Comparison of ENCODE assay signal across 1 cellular context in genomic region chr19:11505504-11506100, GRCh38.
A peak's percentile ranks its signal among the peaks of the same experiment; 100 is the strongest.
TF ChIP-seq lines count a peak whose summit lies in the region.

TSS of gene ZNF653 (minus strand) at chr19:11505839. CDS start at chr19:11505786, 53 bp downstream.

TF ChIP-seq in K562, 482 proteins besides CTCF, POLR2A, EP300 and RAD21 (continued from another document and continues in another):
- no peak for TF ChIP-seq IRF9 (tag; IDR thresholded peaks at IDR 0.05)
- TF ChIP-seq ZNF696 (CRISPR knock-in tag; conservative IDR thresholded peaks at IDR 0.05): no peak
- TF ChIP-seq ATF3 (IDR thresholded peaks at IDR 0.05): no peak
- TF ChIP-seq ATF3 (CRISPR knock-in tag; conservative IDR thresholded peaks at IDR 0.05): no peak
- peak; percentile 58 for TF ChIP-seq KDM5B (IDR thresholded peaks at IDR 0.05; ENCODE audit: insufficient replicate concordance, low read depth, low read length)
- TF ChIP-seq HOMEZ (CRISPR knock-in tag; IDR thresholded peaks at IDR 0.05): no peak
- no peak for TF ChIP-seq SIRT6 (IDR thresholded peaks at IDR 0.05; ENCODE audit: low read depth, low read length)
- no peak for TF ChIP-seq PTRF (tag; IDR thresholded peaks at IDR 0.05)
- TF ChIP-seq EZH2 (IDR thresholded peaks at IDR 0.05; ENCODE audit: borderline replicate concordance, low read depth, low read length): no peak
- TF ChIP-seq BCL6 (CRISPR knock-in tag; IDR thresholded peaks at IDR 0.05): no peak
- TF ChIP-seq RFX7 (CRISPR knock-in tag; IDR thresholded peaks at IDR 0.05): no peak
- TF ChIP-seq CREB3L1 (IDR thresholded peaks at IDR 0.05; ENCODE audit: borderline replicate concordance, low read depth): peak; percentile 12; the same call in 1 of the 2 replicates
- TF ChIP-seq NRF1 (conservative IDR thresholded peaks at IDR 0.05 in 1 of 2, IDR thresholded peaks at IDR 0.05 in 1 of 2): peak; percentile 97
- TF ChIP-seq BACH1 (tag; IDR thresholded peaks at IDR 0.05): no peak
- TF ChIP-seq PTBP1 (IDR thresholded peaks at IDR 0.05; ENCODE audit: low read depth, low read length): 0 out of 2 replicates have a peak, but pooled peaks have one; percentile 38
- TF ChIP-seq SIX5 (IDR thresholded peaks at IDR 0.05; ENCODE audit: borderline replicate concordance in 1 of 2, insufficient read depth in 1 of 2, low read depth in 1 of 2, low read length in 2 of 2): peak in 1 of 2 experiments; percentile 47; a peak in 2 of 4 replicates
- peak; percentile 17 for TF ChIP-seq FOXP1 (CRISPR knock-in tag; IDR thresholded peaks at IDR 0.05)
- peak; percentile 65 for TF ChIP-seq BHLHE40 (IDR thresholded peaks at IDR 0.05; ENCODE audit: low read length)
- peak in 1 of 2 experiments; percentile 29; a peak in 1 of 4 replicates for TF ChIP-seq TEAD1 (CRISPR knock-in tag; IDR thresholded peaks at IDR 0.05)
- peak; percentile 88 for TF ChIP-seq RFX1 (IDR thresholded peaks at IDR 0.05)
- TF ChIP-seq NONO (IDR thresholded peaks at IDR 0.05; ENCODE audit: low read depth in 2 of 2, low read length in 1 of 2): peak; percentile 57 to 68; a peak in 2 of 4 replicates
- peak; percentile 71; the same call in 1 of the 2 replicates for TF ChIP-seq PHF8 (IDR thresholded peaks at IDR 0.05; ENCODE audit: borderline replicate concordance, low read length)
- TF ChIP-seq SMAD3 (CRISPR knock-in tag; conservative IDR thresholded peaks at IDR 0.05): 0 out of 2 replicates have a peak, but pooled peaks have one; percentile 8
- TF ChIP-seq ZBTB2 (IDR thresholded peaks at IDR 0.05): peak; percentile 99
- TF ChIP-seq TAF1 (IDR thresholded peaks at IDR 0.05; ENCODE audit: control insufficient read depth, extremely low read depth, insufficient read depth, low read length, severe bottlenecking): peak; percentile 72
- peak; percentile 70 for TF ChIP-seq VEZF1 (CRISPR knock-in tag; IDR thresholded peaks at IDR 0.05)
- TF ChIP-seq POLR2AphosphoS2 (IDR thresholded peaks at IDR 0.05; ENCODE audit: low read length): peak; percentile 96
- TF ChIP-seq SAP30 (IDR thresholded peaks at IDR 0.05; ENCODE audit: borderline replicate concordance, insufficient read depth, low read depth, low read length, poor library complexity, severe bottlenecking): peak; percentile 74
- peak; percentile 18; the same call in 1 of the 2 replicates for TF ChIP-seq ZBED1 (IDR thresholded peaks at IDR 0.05)
- no peak; the same call in 1 of the 2 replicates for TF ChIP-seq ILF3 (IDR thresholded peaks at IDR 0.05; ENCODE audit: borderline replicate concordance)
- peak; percentile 43 for TF ChIP-seq TBP (optimal IDR thresholded peaks at IDR 0.05; ENCODE audit: low read depth, low read length)
- peak; percentile 79 for TF ChIP-seq RBBP5 (IDR thresholded peaks at IDR 0.05; ENCODE audit: borderline replicate concordance, insufficient read depth, low read length, poor library complexity, severe bottlenecking)
- TF ChIP-seq EGR1 (conservative IDR thresholded peaks at IDR 0.05): peak; percentile 60
- TF ChIP-seq E2F6 (IDR thresholded peaks at IDR 0.05; ENCODE audit: borderline replicate concordance in 1 of 2, extremely low read depth in 1 of 2, insufficient read depth in 1 of 2, insufficient read length in 1 of 2, low read depth in 1 of 2, low read length in 1 of 2, poor library complexity in 1 of 2, severe bottlenecking in 1 of 2): peak in 1 of 2 experiments; percentile 30
- TF ChIP-seq RB1 (IDR thresholded peaks at IDR 0.05; ENCODE audit: low read depth): peak; percentile 56
- 0 out of 2 replicates have a peak, but pooled peaks have one; percentile 36 for TF ChIP-seq CGGBP1 (CRISPR knock-in tag; IDR thresholded peaks at IDR 0.05)
- peak; percentile 69; the same call in 1 of the 2 replicates for TF ChIP-seq ZFX (CRISPR knock-in tag; IDR thresholded peaks at IDR 0.05)
- peak; percentile 46 for TF ChIP-seq POLR2AphosphoS5 (IDR thresholded peaks at IDR 0.05; ENCODE audit: control insufficient read depth, insufficient read depth, low read depth, low read length)
- TF ChIP-seq ATF6 (CRISPR knock-in tag; IDR thresholded peaks at IDR 0.05): no peak
- no peak for TF ChIP-seq DIDO1 (tag; IDR thresholded peaks at IDR 0.05; ENCODE audit: low read depth)
- 0 out of 2 replicates have a peak, but pooled peaks have one; percentile 17 for TF ChIP-seq ZNF79 (CRISPR knock-in tag; IDR thresholded peaks at IDR 0.05; ENCODE audit: low read depth)
- TF ChIP-seq E2F4 (CRISPR knock-in tag; IDR thresholded peaks at IDR 0.05; ENCODE audit: low read depth): no peak
- no peak for TF ChIP-seq PRDM10 (IDR thresholded peaks at IDR 0.05; ENCODE audit: partially characterized antibody)
